ENCODE assay signal across 9 cellular contexts in the genomic region with DNA sequence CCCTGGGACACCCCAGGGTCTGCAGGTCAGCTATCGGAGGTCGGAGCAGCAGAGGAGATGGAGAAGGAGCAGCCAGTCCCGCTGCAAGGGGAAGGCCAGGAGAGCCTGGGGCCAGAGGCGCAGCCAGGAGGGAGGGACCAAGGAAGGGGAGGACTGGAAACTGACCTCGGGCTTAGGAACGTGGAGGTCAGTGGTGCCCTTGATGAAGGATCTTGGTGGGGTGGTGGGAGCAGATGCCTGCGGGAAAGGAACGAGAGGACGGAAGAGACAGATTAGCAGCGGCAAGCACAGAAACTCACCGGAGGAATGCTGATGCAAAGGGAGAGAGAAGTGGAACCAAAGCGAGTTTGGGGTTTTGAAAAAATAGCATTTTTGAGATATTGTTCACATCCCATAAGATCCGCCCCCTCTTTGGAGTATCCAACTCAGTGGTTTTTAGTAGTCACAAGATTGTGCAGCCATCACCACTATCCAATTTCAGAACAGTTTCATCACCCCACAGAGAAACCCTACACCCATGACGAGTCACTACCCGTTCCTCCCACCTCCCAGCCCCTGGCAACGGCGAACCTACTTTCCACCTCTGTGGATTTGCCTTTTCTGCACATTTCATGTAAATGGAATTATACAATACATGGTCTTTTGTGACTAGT. TPM values are rescaled to one million over a fixed set of nuclear protein-coding genes. Genes with fewer than 3 reads are reported as not detected.
A peak's percentile ranks its signal among the peaks of the same experiment; 100 is the strongest.
DNase-seq lines count a peak whose midpoint lies in the region; ATAC-seq and TF ChIP-seq lines count a peak whose summit lies in the region.
"Had no signal": no experiment of that assay in that cellular context is flagged by ENCODE, and none has a peak within 500 bp of the region (broad histone marks: within the 10 kb centered on the region; RNA-seq: fewer than 3 reads in every experiment).

No MANE protein-coding gene starts in this region.

- DNase-seq in Right ventricle myocardium inferior (ENCODE audit: missing footprints): no peak
- no peak for DNase-seq in cardiac septum (ENCODE audit: low spot score)
- DNase-seq in activated naive CD4-positive, alpha-beta T cell treated with anti-CD3 and anti-CD28 coated beads, Interleukin-2, amount 50 U/mL, for 16 hours: peak; percentile 58
- DNase-seq in kidney tubule cell (ENCODE audit: low spot score): peak; percentile 67
- no peak for DNase-seq in upper lobe of left lung
- DNase-seq in left lobe of liver (ENCODE audit: low spot score): no peak
- DNase-seq in globus pallidus (ENCODE audit: low spot score): no peak
- DNase-seq in COLO829 (ENCODE audit: low spot score): no peak
- DNase-seq: cortex of kidney had no signal

- no peaks in the 10 kb centered on the region for H3K27me3 ChIP-seq in upper lobe of left lung

- ATAC-seq in Right ventricle myocardium inferior: peak; percentile 45
- ATAC-seq in upper lobe of left lung (ENCODE audit: low FRiP score in 2 of 2): peak; percentile 67 to 94
- ATAC-seq in left lobe of liver: no peak

- no peak for TF ChIP-seq CTCF in upper lobe of left lung (IDR thresholded peaks at IDR 0.05)

- H3K4me1 ChIP-seq in upper lobe of left lung: peaks cover 0 to 3% (median 0%) of the 10 kb centered on the region in 4 donors

- H3K9me3 ChIP-seq in upper lobe of left lung: peaks cover 0 to 5% (median 0%) of the 10 kb centered on the region in 4 donors

- no peak for TF ChIP-seq POLR2A in upper lobe of left lung (IDR thresholded peaks at IDR 0.05)

- peak overlapping the region in 2 of 4 donors; percentile 44 to 52 for H3K27ac ChIP-seq in upper lobe of left lung

- no peaks in the 10 kb centered on the region for H3K36me3 ChIP-seq in upper lobe of left lung

- WGBS in upper lobe of left lung, 2 donors: 75 to 78% methylated on average over 17 of the region's 17 CpGs

- intact Hi-C loops in Right ventricle myocardium inferior (cut with DNase I) (loop anchor here (5.0 kb wide), 1 partner anchor 40 kb away; no protein-coding TSS in a partner anchor), cardiac septum (cut with DNase I) (loop anchor here (5.0 kb wide), 1 partner anchor 40 kb away; no protein-coding TSS in a partner anchor)

- TF ChIP-seq EP300 in upper lobe of left lung (IDR thresholded peaks at IDR 0.05): no peak

- no peak overlapping the region for H3K4me3 ChIP-seq in upper lobe of left lung

RNA-seq across cellular contexts. Expression of gene PLEKHF1, which starts 22.1 kb away (rescaled TPM):
- 43.6 TPM for total RNA-seq in Right ventricle myocardium inferior
- total RNA-seq in cardiac septum: 9.5 TPM
- total RNA-seq in upper lobe of left lung: 10 to 100 TPM; 10.6 to 21.0 (median 14.2) TPM
- 11.3 TPM for total RNA-seq in left lobe of liver

RNA-seq across cellular contexts. Expression of gene C19orf12, which starts 27.7 kb away (rescaled TPM):
- total RNA-seq in Right ventricle myocardium inferior: 64.2 TPM
- 38.0 TPM for total RNA-seq in cardiac septum
- 10 to 100 TPM; 11.4 to 30.4 (median 21.4) TPM for total RNA-seq in upper lobe of left lung
- total RNA-seq in left lobe of liver: 52.3 TPM

Comparison
In these comparisons a context has a peak if more than half of its experiments do, and no peak if none do; other contexts are left out.
1. DNase-seq: peak in activated naive CD4-positive, alpha-beta T cell treated with anti-CD3 and anti-CD28 coated beads, Interleukin-2, amount 50 U/mL, for 16 hours (single experiment) and kidney tubule cell (single experiment); none in Right ventricle myocardium inferior (single experiment), cardiac septum (single experiment), upper lobe of left lung (0 of 2), left lobe of liver (single experiment), globus pallidus (single experiment) and COLO829 (single experiment).